Comparison of ENCODE assay signal across 1 cellular context in the genomic region with DNA sequence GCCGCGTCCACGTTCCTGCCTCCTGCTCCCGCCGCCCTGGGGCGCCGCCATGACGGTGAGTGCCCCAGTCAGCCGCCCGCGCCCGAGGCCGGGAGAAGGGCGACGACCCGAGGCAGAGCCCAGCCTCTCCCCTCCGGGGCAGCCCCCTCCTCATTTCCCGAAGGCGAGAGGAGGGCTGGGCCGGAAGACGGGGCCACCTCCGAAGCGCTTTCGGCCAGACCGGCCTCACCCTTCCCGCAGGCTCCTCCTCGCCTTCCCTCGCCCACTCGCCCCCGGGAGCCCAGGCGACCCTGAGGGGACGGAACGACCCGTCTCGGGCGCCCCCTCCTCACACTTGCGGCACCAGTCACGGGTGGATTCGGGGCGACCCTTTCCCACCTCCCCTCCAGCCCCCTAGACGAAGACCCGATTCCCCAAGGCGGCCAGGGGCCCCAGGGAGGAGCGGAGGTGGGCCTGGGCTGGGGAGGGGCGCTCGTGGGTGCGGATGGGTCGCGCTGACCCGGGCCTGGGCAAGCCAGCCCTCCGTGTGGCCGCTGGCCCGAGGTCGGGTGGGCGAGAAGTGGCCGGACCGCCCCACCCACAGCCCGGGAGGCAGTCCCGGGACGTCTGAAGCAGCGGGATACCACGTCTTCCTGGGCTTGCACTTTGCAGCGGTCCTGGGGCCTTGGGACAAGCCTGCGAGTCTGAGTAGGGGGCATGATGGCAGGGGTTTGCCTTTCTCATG.
A peak's percentile ranks its signal among the peaks of the same experiment; 100 is the strongest.
TF ChIP-seq lines count a peak whose summit lies in the region.

No MANE protein-coding gene starts in this region.

TF ChIP-seq in HepG2, 621 proteins besides CTCF, POLR2A, EP300 and RAD21 (continued from another document):
- TF ChIP-seq, protein P1, sequence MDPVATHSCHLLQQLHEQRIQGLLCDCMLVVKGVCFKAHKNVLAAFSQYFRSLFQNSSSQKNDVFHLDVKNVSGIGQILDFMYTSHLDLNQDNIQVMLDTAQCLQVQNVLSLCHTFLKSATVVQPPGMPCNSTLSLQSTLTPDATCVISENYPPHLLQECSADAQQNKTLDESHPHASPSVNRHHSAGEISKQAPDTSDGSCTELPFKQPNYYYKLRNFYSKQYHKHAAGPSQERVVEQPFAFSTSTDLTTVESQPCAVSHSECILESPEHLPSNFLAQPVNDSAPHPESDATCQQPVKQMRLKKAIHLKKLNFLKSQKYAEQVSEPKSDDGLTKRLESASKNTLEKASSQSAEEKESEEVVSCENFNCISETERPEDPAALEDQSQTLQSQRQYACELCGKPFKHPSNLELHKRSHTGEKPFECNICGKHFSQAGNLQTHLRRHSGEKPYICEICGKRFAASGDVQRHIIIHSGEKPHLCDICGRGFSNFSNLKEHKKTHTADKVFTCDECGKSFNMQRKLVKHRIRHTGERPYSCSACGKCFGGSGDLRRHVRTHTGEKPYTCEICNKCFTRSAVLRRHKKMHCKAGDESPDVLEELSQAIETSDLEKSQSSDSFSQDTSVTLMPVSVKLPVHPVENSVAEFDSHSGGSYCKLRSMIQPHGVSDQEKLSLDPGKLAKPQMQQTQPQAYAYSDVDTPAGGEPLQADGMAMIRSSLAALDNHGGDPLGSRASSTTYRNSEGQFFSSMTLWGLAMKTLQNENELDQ (CRISPR knock-in tag; IDR thresholded peaks at IDR 0.05; ENCODE audit: borderline replicate concordance): no peak
- TF ChIP-seq HES4 (CRISPR knock-in tag; IDR thresholded peaks at IDR 0.05; ENCODE audit: borderline replicate concordance) (0 out of 2 replicates have a peak, but pooled peaks have one; percentile 42), ZNF607 (CRISPR knock-in tag; IDR thresholded peaks at IDR 0.05; ENCODE audit: borderline replicate concordance) (0 out of 2 replicates have a peak, but pooled peaks have one; percentile 8), RXRA (CRISPR knock-in tag; IDR thresholded peaks at IDR 0.05) (peak; percentile 30; the same call in 1 of the 2 replicates), RNF2 (conservative IDR thresholded peaks at IDR 0.05; ENCODE audit: low read depth) (no peak), FOXC1 (CRISPR knock-in tag; IDR thresholded peaks at IDR 0.05; ENCODE audit: borderline replicate concordance) (peak; percentile 76; the same call in 1 of the 2 replicates), ZNF224 (CRISPR knock-in tag; IDR thresholded peaks at IDR 0.05) (0 out of 2 replicates have a peak, but pooled peaks have one; percentile 43), CAMTA2 (CRISPR knock-in tag; IDR thresholded peaks at IDR 0.05; ENCODE audit: borderline replicate concordance) (0 out of 2 replicates have a peak, but pooled peaks have one; percentile 14)
- TF ChIP-seq, protein P2, sequence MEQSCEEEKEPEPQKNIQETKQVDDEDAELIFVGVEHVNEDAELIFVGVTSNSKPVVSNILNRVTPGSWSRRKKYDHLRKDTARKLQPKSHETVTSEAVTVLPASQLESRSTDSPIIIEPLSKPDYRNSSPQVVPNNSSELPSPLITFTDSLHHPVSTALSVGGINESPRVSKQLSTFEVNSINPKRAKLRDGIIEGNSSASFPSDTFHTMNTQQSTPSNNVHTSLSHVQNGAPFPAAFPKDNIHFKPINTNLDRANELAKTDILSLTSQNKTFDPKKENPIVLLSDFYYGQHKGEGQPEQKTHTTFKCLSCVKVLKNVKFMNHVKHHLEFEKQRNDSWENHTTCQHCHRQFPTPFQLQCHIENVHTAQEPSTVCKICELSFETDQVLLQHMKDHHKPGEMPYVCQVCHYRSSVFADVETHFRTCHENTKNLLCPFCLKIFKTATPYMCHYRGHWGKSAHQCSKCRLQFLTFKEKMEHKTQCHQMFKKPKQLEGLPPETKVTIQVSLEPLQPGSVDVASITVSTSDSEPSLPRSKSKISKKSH (CRISPR knock-in tag; IDR thresholded peaks at IDR 0.05; ENCODE audit: borderline replicate concordance): peak; percentile 43; the same call in 1 of the 2 replicates
- TF ChIP-seq, protein P3, sequence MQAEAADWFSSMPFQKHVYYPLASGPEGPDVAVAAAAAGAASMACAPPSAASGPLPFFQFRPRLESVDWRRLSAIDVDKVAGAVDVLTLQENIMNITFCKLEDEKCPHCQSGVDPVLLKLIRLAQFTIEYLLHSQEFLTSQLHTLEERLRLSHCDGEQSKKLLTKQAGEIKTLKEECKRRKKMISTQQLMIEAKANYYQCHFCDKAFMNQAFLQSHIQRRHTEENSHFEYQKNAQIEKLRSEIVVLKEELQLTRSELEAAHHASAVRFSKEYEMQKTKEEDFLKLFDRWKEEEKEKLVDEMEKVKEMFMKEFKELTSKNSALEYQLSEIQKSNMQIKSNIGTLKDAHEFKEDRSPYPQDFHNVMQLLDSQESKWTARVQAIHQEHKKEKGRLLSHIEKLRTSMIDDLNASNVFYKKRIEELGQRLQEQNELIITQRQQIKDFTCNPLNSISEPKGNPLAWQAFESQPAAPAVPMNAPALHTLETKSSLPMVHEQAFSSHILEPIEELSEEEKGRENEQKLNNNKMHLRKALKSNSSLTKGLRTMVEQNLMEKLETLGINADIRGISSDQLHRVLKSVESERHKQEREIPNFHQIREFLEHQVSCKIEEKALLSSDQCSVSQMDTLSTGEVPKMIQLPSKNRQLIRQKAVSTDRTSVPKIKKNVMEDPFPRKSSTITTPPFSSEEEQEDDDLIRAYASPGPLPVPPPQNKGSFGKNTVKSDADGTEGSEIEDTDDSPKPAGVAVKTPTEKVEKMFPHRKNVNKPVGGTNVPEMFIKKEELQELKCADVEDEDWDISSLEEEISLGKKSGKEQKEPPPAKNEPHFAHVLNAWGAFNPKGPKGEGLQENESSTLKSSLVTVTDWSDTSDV (CRISPR knock-in tag; IDR thresholded peaks at IDR 0.05): 0 out of 2 replicates have a peak, but pooled peaks have one; percentile 51
- TF ChIP-seq, protein P4, sequence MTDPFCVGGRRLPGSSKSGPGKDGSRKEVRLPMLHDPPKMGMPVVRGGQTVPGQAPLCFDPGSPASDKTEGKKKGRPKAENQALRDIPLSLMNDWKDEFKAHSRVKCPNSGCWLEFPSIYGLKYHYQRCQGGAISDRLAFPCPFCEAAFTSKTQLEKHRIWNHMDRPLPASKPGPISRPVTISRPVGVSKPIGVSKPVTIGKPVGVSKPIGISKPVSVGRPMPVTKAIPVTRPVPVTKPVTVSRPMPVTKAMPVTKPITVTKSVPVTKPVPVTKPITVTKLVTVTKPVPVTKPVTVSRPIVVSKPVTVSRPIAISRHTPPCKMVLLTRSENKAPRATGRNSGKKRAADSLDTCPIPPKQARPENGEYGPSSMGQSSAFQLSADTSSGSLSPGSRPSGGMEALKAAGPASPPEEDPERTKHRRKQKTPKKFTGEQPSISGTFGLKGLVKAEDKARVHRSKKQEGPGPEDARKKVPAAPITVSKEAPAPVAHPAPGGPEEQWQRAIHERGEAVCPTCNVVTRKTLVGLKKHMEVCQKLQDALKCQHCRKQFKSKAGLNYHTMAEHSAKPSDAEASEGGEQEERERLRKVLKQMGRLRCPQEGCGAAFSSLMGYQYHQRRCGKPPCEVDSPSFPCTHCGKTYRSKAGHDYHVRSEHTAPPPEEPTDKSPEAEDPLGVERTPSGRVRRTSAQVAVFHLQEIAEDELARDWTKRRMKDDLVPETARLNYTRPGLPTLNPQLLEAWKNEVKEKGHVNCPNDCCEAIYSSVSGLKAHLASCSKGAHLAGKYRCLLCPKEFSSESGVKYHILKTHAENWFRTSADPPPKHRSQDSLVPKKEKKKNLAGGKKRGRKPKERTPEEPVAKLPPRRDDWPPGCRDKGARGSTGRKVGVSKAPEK (CRISPR knock-in tag; IDR thresholded peaks at IDR 0.05; ENCODE audit: borderline replicate concordance): no peak
- TF ChIP-seq, protein P5, sequence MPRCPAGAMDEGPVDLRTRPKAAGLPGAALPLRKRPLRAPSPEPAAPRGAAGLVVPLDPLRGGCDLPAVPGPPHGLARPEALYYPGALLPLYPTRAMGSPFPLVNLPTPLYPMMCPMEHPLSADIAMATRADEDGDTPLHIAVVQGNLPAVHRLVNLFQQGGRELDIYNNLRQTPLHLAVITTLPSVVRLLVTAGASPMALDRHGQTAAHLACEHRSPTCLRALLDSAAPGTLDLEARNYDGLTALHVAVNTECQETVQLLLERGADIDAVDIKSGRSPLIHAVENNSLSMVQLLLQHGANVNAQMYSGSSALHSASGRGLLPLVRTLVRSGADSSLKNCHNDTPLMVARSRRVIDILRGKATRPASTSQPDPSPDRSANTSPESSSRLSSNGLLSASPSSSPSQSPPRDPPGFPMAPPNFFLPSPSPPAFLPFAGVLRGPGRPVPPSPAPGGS (CRISPR knock-in tag; IDR thresholded peaks at IDR 0.05): 0 out of 2 replicates have a peak, but pooled peaks have one; percentile 55
- TF ChIP-seq, protein P6, sequence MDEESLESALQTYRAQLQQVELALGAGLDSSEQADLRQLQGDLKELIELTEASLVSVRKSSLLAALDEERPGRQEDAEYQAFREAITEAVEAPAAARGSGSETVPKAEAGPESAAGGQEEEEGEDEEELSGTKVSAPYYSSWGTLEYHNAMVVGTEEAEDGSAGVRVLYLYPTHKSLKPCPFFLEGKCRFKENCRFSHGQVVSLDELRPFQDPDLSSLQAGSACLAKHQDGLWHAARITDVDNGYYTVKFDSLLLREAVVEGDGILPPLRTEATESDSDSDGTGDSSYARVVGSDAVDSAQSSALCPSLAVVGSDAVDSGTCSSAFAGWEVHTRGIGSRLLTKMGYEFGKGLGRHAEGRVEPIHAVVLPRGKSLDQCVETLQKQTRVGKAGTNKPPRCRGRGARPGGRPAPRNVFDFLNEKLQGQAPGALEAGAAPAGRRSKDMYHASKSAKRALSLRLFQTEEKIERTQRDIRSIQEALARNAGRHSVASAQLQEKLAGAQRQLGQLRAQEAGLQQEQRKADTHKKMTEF (CRISPR knock-in tag; IDR thresholded peaks at IDR 0.05): peak; percentile 51; the same call in 1 of the 2 replicates
TF ChIP-seq in HepG2: peak in this region for 70.
